24 cellular contexts compared by ENCODE assay signal in genomic region chr2:127091886-127092285, GRCh38.
"Had no signal": no experiment of that assay in that cellular context is flagged by ENCODE, and none has a peak within 500 bp of the region (broad histone marks: within the 10 kb centered on the region; RNA-seq: fewer than 3 reads in every experiment).

No MANE protein-coding gene starts in this region.

- H3K4me3 ChIP-seq: hepatocyte, smooth muscle cell, transverse colon had no signal

- H3K9me3 ChIP-seq: transverse colon had no signal

- DNase-seq: activated B cell treated with CpG ODN at 0.5 μM for 24 hours; activated CD4-positive, alpha-beta memory T cell treated with anti-CD3 and anti-CD28 coated beads, Interleukin-2, amount 10 ng/mL, durations not matched to agents 7 days and 5 days; activated CD4-positive, alpha-beta T cell treated with anti-CD3 and anti-CD28 coated beads for 4 hours; activated effector memory CD4-positive, alpha-beta T cell treated with anti-CD3 and anti-CD28 coated beads, Interleukin-2, amount 50 U/mL, for 16 hours; activated naive CD4-positive, alpha-beta T cell treated with anti-CD3 and anti-CD28 coated beads, Interleukin-2, amount 10 ng/mL, durations not matched to agents 7 days and 5 days; activated naive CD8-positive, alpha-beta T cell treated with anti-CD3 and anti-CD28 coated beads, Interleukin-2, amount 50 U/mL, for 24 hours; dermis blood vessel endothelial cell; effector memory CD8-positive, alpha-beta T cell; foreskin melanocyte; glutamatergic neuron; immature natural killer cell; kidney glomerular epithelial cell; nephron progenitor cell; nucleus accumbens; stimulated activated CD4-positive, alpha-beta T cell treated with anti-CD3 and anti-CD28 coated beads, Interleukin-2, amount 100 ng/mL, for 48 hours; stimulated activated CD8-positive, alpha-beta memory T cell treated with anti-CD3 and anti-CD28 coated beads, Interleukin-4, amount 100 ng/mL, for 48 hours; stimulated activated naive B cell treated with anti-CD40 and anti-IgM and Interleukin-4, amounts not matched to agents 10 μg/mL and 1 μg/mL and 100 μg/mL, for 72 hours; T1000; transverse colon had no signal

- H3K36me3 ChIP-seq: transverse colon had no signal

- ATAC-seq: activated naive CD8-positive, alpha-beta T cell treated with anti-CD3 and anti-CD28 coated beads, Interleukin-2, amount 50 U/mL, for 24 hours; effector memory CD8-positive, alpha-beta T cell; esophagus mucosa; sciatic nerve; stimulated activated naive B cell treated with anti-CD40 and anti-IgM and Interleukin-4, amounts not matched to agents 10 μg/mL and 1 μg/mL and 100 μg/mL, for 72 hours had no signal

- H3K27me3 ChIP-seq: hepatocyte, transverse colon had no signal

- H3K27ac ChIP-seq: hepatocyte, transverse colon had no signal

- FAIRE-seq: endothelial cell of umbilical vein had no signal
